In the genomic region with DNA sequence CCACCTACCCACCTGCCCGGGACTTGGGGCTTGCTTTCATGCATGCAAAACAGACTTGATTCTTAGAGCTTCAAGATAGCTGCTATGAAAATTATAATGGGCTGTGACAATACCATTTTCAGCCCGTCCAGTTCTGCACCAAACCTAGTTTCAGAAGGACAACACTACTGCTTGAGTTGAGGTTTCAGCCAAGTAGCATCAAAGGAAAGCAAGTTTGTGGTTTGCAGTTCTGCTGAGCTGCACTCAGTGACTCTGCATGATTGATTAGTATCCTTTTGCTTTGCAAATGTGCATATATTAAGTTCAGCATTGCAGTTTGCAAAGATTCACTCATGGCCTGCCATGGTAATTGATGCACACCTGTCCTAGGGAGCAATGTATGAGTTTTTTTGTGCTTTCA, we compare ENCODE assay signal across 1 cellular context.
TF ChIP-seq lines count a peak whose summit lies in the region.

No MANE protein-coding gene starts in this region.

TF ChIP-seq in GM12878, 131 proteins besides CTCF, POLR2A, EP300 and RAD21 (continued from another document):
- TF ChIP-seq, protein P1, sequence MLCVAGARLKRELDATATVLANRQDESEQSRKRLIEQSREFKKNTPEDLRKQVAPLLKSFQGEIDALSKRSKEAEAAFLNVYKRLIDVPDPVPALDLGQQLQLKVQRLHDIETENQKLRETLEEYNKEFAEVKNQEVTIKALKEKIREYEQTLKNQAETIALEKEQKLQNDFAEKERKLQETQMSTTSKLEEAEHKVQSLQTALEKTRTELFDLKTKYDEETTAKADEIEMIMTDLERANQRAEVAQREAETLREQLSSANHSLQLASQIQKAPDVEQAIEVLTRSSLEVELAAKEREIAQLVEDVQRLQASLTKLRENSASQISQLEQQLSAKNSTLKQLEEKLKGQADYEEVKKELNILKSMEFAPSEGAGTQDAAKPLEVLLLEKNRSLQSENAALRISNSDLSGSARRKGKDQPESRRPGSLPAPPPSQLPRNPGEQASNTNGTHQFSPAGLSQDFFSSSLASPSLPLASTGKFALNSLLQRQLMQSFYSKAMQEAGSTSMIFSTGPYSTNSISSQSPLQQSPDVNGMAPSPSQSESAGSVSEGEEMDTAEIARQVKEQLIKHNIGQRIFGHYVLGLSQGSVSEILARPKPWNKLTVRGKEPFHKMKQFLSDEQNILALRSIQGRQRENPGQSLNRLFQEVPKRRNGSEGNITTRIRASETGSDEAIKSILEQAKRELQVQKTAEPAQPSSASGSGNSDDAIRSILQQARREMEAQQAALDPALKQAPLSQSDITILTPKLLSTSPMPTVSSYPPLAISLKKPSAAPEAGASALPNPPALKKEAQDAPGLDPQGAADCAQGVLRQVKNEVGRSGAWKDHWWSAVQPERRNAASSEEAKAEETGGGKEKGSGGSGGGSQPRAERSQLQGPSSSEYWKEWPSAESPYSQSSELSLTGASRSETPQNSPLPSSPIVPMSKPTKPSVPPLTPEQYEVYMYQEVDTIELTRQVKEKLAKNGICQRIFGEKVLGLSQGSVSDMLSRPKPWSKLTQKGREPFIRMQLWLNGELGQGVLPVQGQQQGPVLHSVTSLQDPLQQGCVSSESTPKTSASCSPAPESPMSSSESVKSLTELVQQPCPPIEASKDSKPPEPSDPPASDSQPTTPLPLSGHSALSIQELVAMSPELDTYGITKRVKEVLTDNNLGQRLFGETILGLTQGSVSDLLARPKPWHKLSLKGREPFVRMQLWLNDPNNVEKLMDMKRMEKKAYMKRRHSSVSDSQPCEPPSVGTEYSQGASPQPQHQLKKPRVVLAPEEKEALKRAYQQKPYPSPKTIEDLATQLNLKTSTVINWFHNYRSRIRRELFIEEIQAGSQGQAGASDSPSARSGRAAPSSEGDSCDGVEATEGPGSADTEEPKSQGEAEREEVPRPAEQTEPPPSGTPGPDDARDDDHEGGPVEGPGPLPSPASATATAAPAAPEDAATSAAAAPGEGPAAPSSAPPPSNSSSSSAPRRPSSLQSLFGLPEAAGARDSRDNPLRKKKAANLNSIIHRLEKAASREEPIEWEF (IDR thresholded peaks at IDR 0.05; ENCODE audit: insufficient replicate concordance, low read depth, low read length), result no peak
- TF ChIP-seq TCF7 (IDR thresholded peaks at IDR 0.05; ENCODE audit: borderline replicate concordance) (peak; percentile 22; the same call in 1 of the 2 replicates), GATAD2B (conservative IDR thresholded peaks at IDR 0.05; ENCODE audit: low read depth) (no peak), ZSCAN29 (IDR thresholded peaks at IDR 0.05) (no peak), IKZF1 (conservative IDR thresholded peaks at IDR 0.05) (no peak), ZNF384 (IDR thresholded peaks at IDR 0.05; ENCODE audit: borderline replicate concordance, low read depth, low read length) (no peak), PAX5 (IDR thresholded peaks at IDR 0.05; ENCODE audit: borderline replicate concordance, low read depth, low read length) (peak; percentile 86), NFIC (IDR thresholded peaks at IDR 0.05; ENCODE audit: low read depth, low read length) (peak; percentile 54), SMAD5 (IDR thresholded peaks at IDR 0.05; ENCODE audit: low read depth) (no peak), JUNB (IDR thresholded peaks at IDR 0.05) (no peak), CBX3 (IDR thresholded peaks at IDR 0.05; ENCODE audit: borderline replicate concordance, low read depth) (no peak), RUNX3 (IDR thresholded peaks at IDR 0.05; ENCODE audit: low read length) (peak; percentile 92), ZZZ3 (IDR thresholded peaks at IDR 0.05; ENCODE audit: control insufficient read depth, insufficient read length, low read depth) (no peak), STAT3 (IDR thresholded peaks at IDR 0.05; ENCODE audit: low read depth, low read length) (no peak), MTA2 (IDR thresholded peaks at IDR 0.05; ENCODE audit: low read depth) (peak; percentile 40; the same call in 1 of the 2 replicates), MEF2B (IDR thresholded peaks at IDR 0.05; ENCODE audit: partially characterized antibody, poor library complexity, severe bottlenecking) (peak; percentile 30), NR2C1 (IDR thresholded peaks at IDR 0.05) (no peak), IRF4 (IDR thresholded peaks at IDR 0.05; ENCODE audit: low read depth, low read length) (0 out of 2 replicates have a peak, but pooled peaks have one; percentile 21), GABPA (IDR thresholded peaks at IDR 0.05; ENCODE audit: low read depth) (no peak), CBFB (IDR thresholded peaks at IDR 0.05; ENCODE audit: low read depth) (0 out of 2 replicates have a peak, but pooled peaks have one; percentile 42), SP1 (IDR thresholded peaks at IDR 0.05; ENCODE audit: low read depth, low read length) (no peak), BMI1 (IDR thresholded peaks at IDR 0.05; ENCODE audit: borderline replicate concordance) (no peak), ZNF24 (IDR thresholded peaks at IDR 0.05) (no peak)
- TF ChIP-seq, protein P2, sequence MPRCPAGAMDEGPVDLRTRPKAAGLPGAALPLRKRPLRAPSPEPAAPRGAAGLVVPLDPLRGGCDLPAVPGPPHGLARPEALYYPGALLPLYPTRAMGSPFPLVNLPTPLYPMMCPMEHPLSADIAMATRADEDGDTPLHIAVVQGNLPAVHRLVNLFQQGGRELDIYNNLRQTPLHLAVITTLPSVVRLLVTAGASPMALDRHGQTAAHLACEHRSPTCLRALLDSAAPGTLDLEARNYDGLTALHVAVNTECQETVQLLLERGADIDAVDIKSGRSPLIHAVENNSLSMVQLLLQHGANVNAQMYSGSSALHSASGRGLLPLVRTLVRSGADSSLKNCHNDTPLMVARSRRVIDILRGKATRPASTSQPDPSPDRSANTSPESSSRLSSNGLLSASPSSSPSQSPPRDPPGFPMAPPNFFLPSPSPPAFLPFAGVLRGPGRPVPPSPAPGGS (IDR thresholded peaks at IDR 0.05; ENCODE audit: borderline replicate concordance, insufficient read depth, low read depth, low read length, poor library complexity, severe bottlenecking), result peak; percentile 38
- TF ChIP-seq, protein P3, sequence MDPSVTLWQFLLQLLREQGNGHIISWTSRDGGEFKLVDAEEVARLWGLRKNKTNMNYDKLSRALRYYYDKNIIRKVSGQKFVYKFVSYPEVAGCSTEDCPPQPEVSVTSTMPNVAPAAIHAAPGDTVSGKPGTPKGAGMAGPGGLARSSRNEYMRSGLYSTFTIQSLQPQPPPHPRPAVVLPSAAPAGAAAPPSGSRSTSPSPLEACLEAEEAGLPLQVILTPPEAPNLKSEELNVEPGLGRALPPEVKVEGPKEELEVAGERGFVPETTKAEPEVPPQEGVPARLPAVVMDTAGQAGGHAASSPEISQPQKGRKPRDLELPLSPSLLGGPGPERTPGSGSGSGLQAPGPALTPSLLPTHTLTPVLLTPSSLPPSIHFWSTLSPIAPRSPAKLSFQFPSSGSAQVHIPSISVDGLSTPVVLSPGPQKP (IDR thresholded peaks at IDR 0.05; ENCODE audit: low read depth, low read length), result no peak
- TF ChIP-seq, protein P4, sequence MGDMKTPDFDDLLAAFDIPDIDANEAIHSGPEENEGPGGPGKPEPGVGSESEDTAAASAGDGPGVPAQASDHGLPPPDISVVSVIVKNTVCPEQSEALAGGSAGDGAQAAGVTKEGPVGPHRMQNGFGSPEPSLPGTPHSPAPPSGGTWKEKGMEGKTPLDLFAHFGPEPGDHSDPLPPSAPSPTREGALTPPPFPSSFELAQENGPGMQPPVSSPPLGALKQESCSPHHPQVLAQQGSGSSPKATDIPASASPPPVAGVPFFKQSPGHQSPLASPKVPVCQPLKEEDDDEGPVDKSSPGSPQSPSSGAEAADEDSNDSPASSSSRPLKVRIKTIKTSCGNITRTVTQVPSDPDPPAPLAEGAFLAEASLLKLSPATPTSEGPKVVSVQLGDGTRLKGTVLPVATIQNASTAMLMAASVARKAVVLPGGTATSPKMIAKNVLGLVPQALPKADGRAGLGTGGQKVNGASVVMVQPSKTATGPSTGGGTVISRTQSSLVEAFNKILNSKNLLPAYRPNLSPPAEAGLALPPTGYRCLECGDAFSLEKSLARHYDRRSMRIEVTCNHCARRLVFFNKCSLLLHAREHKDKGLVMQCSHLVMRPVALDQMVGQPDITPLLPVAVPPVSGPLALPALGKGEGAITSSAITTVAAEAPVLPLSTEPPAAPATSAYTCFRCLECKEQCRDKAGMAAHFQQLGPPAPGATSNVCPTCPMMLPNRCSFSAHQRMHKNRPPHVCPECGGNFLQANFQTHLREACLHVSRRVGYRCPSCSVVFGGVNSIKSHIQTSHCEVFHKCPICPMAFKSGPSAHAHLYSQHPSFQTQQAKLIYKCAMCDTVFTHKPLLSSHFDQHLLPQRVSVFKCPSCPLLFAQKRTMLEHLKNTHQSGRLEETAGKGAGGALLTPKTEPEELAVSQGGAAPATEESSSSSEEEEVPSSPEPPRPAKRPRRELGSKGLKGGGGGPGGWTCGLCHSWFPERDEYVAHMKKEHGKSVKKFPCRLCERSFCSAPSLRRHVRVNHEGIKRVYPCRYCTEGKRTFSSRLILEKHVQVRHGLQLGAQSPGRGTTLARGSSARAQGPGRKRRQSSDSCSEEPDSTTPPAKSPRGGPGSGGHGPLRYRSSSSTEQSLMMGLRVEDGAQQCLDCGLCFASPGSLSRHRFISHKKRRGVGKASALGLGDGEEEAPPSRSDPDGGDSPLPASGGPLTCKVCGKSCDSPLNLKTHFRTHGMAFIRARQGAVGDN (IDR thresholded peaks at IDR 0.05), result no peak
- TF ChIP-seq, protein P5, sequence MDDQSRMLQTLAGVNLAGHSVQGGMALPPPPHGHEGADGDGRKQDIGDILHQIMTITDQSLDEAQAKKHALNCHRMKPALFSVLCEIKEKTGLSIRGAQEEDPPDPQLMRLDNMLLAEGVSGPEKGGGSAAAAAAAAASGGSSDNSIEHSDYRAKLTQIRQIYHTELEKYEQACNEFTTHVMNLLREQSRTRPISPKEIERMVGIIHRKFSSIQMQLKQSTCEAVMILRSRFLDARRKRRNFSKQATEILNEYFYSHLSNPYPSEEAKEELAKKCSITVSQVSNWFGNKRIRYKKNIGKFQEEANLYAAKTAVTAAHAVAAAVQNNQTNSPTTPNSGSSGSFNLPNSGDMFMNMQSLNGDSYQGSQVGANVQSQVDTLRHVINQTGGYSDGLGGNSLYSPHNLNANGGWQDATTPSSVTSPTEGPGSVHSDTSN (IDR thresholded peaks at IDR 0.05; ENCODE audit: insufficient replicate concordance, low read depth, low read length), result peak; percentile 74
- TF ChIP-seq, protein P6, sequence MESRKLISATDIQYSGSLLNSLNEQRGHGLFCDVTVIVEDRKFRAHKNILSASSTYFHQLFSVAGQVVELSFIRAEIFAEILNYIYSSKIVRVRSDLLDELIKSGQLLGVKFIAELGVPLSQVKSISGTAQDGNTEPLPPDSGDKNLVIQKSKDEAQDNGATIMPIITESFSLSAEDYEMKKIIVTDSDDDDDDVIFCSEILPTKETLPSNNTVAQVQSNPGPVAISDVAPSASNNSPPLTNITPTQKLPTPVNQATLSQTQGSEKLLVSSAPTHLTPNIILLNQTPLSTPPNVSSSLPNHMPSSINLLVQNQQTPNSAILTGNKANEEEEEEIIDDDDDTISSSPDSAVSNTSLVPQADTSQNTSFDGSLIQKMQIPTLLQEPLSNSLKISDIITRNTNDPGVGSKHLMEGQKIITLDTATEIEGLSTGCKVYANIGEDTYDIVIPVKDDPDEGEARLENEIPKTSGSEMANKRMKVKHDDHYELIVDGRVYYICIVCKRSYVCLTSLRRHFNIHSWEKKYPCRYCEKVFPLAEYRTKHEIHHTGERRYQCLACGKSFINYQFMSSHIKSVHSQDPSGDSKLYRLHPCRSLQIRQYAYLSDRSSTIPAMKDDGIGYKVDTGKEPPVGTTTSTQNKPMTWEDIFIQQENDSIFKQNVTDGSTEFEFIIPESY (IDR thresholded peaks at IDR 0.05), result no peak
- TF ChIP-seq, protein P7, sequence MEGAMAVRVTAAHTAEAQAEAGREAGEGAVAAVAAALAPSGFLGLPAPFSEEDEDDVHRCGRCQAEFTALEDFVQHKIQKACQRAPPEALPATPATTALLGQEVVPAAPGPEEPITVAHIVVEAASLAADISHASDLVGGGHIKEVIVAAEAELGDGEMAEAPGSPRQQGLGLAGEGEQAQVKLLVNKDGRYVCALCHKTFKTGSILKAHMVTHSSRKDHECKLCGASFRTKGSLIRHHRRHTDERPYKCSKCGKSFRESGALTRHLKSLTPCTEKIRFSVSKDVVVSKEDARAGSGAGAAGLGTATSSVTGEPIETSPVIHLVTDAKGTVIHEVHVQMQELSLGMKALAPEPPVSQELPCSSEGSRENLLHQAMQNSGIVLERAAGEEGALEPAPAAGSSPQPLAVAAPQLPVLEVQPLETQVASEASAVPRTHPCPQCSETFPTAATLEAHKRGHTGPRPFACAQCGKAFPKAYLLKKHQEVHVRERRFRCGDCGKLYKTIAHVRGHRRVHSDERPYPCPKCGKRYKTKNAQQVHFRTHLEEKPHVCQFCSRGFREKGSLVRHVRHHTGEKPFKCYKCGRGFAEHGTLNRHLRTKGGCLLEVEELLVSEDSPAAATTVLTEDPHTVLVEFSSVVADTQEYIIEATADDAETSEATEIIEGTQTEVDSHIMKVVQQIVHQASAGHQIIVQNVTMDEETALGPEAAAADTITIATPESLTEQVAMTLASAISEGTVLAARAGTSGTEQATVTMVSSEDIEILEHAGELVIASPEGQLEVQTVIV (IDR thresholded peaks at IDR 0.05; ENCODE audit: borderline replicate concordance, partially characterized antibody), result no peak
- TF ChIP-seq, protein P8, sequence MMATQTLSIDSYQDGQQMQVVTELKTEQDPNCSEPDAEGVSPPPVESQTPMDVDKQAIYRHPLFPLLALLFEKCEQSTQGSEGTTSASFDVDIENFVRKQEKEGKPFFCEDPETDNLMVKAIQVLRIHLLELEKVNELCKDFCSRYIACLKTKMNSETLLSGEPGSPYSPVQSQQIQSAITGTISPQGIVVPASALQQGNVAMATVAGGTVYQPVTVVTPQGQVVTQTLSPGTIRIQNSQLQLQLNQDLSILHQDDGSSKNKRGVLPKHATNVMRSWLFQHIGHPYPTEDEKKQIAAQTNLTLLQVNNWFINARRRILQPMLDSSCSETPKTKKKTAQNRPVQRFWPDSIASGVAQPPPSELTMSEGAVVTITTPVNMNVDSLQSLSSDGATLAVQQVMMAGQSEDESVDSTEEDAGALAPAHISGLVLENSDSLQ (IDR thresholded peaks at IDR 0.05), result peak; percentile 82
